In genomic region chr19:2863818-2864217, GRCh38 we compare ENCODE assay signal across 15 cellular contexts. TPM values are rescaled to one million over a fixed set of nuclear protein-coding genes. Genes with fewer than 3 reads are reported as not detected.
DNase-seq lines count a peak whose midpoint lies in the region; ATAC-seq, FAIRE-seq and TF ChIP-seq lines count a peak whose summit lies in the region.
"Had no signal": no experiment of that assay in that cellular context is flagged by ENCODE, and none has a peak within 500 bp of the region (broad histone marks: within the 10 kb centered on the region; RNA-seq: fewer than 3 reads in every experiment).

No MANE protein-coding gene starts in this region.

- CTCF ChIA-PET in HEK293 (lab: Yijun Ruan, JAX): no interaction called here

- TF ChIP-seq POLR2A in prostate gland (IDR thresholded peaks at IDR 0.05): no peak

- WGBS in prostate gland: 63% methylated on average over 10 of the region's 10 CpGs

- no peak for DNase-seq in Right ventricle myocardium inferior (ENCODE audit: missing footprints)
- DNase-seq in left ventricle myocardium inferior: no peak
- no peak for DNase-seq in bronchial epithelial cell (ENCODE audit: low read depth)
- DNase-seq in osteoblast (ENCODE audit: insufficient read length, low spot score, missing footprints): peak; percentile 15
- DNase-seq in prostate gland (ENCODE audit: low spot score): no peak
- DNase-seq: Caco-2; CD8-positive, alpha-beta memory T cell; GOT3; H9 had no signal

- TF ChIP-seq CTCF in left ventricle myocardium inferior (IDR thresholded peaks at IDR 0.05; ENCODE audit: borderline replicate concordance) (no peak), HEK293 (tag by site-specific recombination; IDR thresholded peaks at IDR 0.05) (no peak), bronchial epithelial cell (IDR thresholded peaks at IDR 0.05; ENCODE audit: insufficient read depth, low read length, severe bottlenecking) (no peak), osteoblast (IDR thresholded peaks at IDR 0.05; ENCODE audit: extremely low read depth, low read depth, low read length) (no peak), prostate gland (IDR thresholded peaks at IDR 0.05) (no peak)

- H3K79me2 ChIP-seq in osteoblast (ENCODE audit: insufficient read depth, low read length): no peaks in the 10 kb centered on the region

- H3K36me3 ChIP-seq in left ventricle myocardium inferior (peaks cover 4% of the 10 kb centered on the region), HEK293 (ENCODE audit: control insufficient read depth in 2 of 2, insufficient read depth in 1 of 2, low read length in 2 of 2) (no peaks in the 10 kb centered on the region), bronchial epithelial cell (ENCODE audit: control insufficient read depth, insufficient read depth, low read length) (no peaks in the 10 kb centered on the region), osteoblast (ENCODE audit: insufficient read depth, low read length) (no peaks in the 10 kb centered on the region), prostate gland (no peaks in the 10 kb centered on the region)

- no peak overlapping the region for H3K4me2 ChIP-seq in osteoblast (ENCODE audit: insufficient read depth, low read length)

- H3K4me3 ChIP-seq in left ventricle myocardium inferior: no peak overlapping the region
- no peak overlapping the region for H3K4me3 ChIP-seq in HEK293 (ENCODE audit: low read depth, low read length)
- H3K4me3 ChIP-seq in bronchial epithelial cell (ENCODE audit: low read depth, low read length): no peak overlapping the region
- no peak overlapping the region for H3K4me3 ChIP-seq in osteoblast (ENCODE audit: insufficient read depth, low read length)
- H3K4me3 ChIP-seq in prostate gland: no peak overlapping the region

- H2AFZ ChIP-seq in osteoblast (ENCODE audit: low read length): no peak overlapping the region

- intact Hi-C loops in Right ventricle myocardium inferior (cut with DNase I) (no loop called here), left ventricle myocardium inferior (cut with micrococcal nuclease) (no loop called here), prostate gland (cut with DNase I) (no loop called here)

- ATAC-seq in Right ventricle myocardium inferior (peak; percentile 57), GM19455 (IDR thresholded peaks at IDR 0.05; ENCODE audit: unreplicated experiment) (no peak), GM21529 (IDR thresholded peaks at IDR 0.05; ENCODE audit: unreplicated experiment) (no peak)

- POLR2A ChIA-PET in HEK293 (lab: Yijun Ruan, JAX): no interaction called here

- H3K9me3 ChIP-seq in left ventricle myocardium inferior (replicated peaks): peaks cover 22% of the 10 kb centered on the region
- no peaks in the 10 kb centered on the region for H3K9me3 ChIP-seq in HEK293 (ENCODE audit: control insufficient read depth, insufficient read depth, low read depth, low read length)
- peaks cover 11% of the 10 kb centered on the region for H3K9me3 ChIP-seq in osteoblast (ENCODE audit: low read depth, low read length)
- no peaks in the 10 kb centered on the region for H3K9me3 ChIP-seq in prostate gland
- H3K9me3 ChIP-seq: Caco-2 had no signal

- no peaks in the 10 kb centered on the region for H3K4me1 ChIP-seq in left ventricle myocardium inferior
- no peaks in the 10 kb centered on the region for H3K4me1 ChIP-seq in HEK293 (ENCODE audit: control insufficient read depth, insufficient read depth, low read length)
- H3K4me1 ChIP-seq in osteoblast (ENCODE audit: insufficient read depth, low read length): no peaks in the 10 kb centered on the region
- H3K4me1 ChIP-seq in prostate gland (replicated peaks): no peaks in the 10 kb centered on the region
- H3K4me1 ChIP-seq: Caco-2 had no signal

- H4K20me1 ChIP-seq in osteoblast (ENCODE audit: insufficient read depth, low read length): no peaks in the 10 kb centered on the region

- no peaks in the 10 kb centered on the region for H3K27me3 ChIP-seq in left ventricle myocardium inferior (ENCODE audit: low read depth)
- H3K27me3 ChIP-seq in bronchial epithelial cell (ENCODE audit: control insufficient read depth, insufficient read depth, low read length): no peaks in the 10 kb centered on the region
- H3K27me3 ChIP-seq in osteoblast (ENCODE audit: insufficient read depth, low read length): no peaks in the 10 kb centered on the region
- no peaks in the 10 kb centered on the region for H3K27me3 ChIP-seq in prostate gland (replicated peaks; ENCODE audit: insufficient read depth)

- H3K27ac ChIP-seq in left ventricle myocardium inferior (replicated peaks) (no peak overlapping the region), HEK293 (ENCODE audit: extremely low read depth, low read depth, low read length) (no peak overlapping the region), osteoblast (ENCODE audit: low read depth, low read length) (no peak overlapping the region), prostate gland (no peak overlapping the region)
- H3K27ac ChIP-seq: 22Rv1 had no signal

- FAIRE-seq in bronchial epithelial cell (lab: Jason Lieb, UNC): peak; percentile 80
- FAIRE-seq: HTR-8/SVneo had no signal

TF ChIP-seq in HEK293, 187 proteins besides CTCF, POLR2A, EP300 and RAD21:
- TF ChIP-seq, protein P1, sequence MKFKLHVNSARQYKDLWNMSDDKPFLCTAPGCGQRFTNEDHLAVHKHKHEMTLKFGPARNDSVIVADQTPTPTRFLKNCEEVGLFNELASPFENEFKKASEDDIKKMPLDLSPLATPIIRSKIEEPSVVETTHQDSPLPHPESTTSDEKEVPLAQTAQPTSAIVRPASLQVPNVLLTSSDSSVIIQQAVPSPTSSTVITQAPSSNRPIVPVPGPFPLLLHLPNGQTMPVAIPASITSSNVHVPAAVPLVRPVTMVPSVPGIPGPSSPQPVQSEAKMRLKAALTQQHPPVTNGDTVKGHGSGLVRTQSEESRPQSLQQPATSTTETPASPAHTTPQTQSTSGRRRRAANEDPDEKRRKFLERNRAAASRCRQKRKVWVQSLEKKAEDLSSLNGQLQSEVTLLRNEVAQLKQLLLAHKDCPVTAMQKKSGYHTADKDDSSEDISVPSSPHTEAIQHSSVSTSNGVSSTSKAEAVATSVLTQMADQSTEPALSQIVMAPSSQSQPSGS (tag by site-specific recombination; IDR thresholded peaks at IDR 0.05; ENCODE audit: low read depth): 0 out of 2 replicates have a peak, but pooled peaks have one; percentile 19
- no peak for TF ChIP-seq ZNF146 (tag by site-specific recombination; IDR thresholded peaks at IDR 0.05)

RNA-seq across cellular contexts. Expression of gene ZNF556, which starts 3.3 kb away (rescaled TPM):
- total RNA-seq in Right ventricle myocardium inferior: not detected
- total RNA-seq in left ventricle myocardium inferior: not detected
- 2.0 and 2.4 TPM in 2 replicates for total RNA-seq in bronchial epithelial cell
- total RNA-seq in osteoblast: not detected in 2 replicates
- under 1 TPM in 1 of 2 donors, not detected in 1; 0.28 TPM for total RNA-seq in prostate gland
- total RNA-seq: A673; CD8-positive, alpha-beta memory T cell; H9 had no signal

RNA-seq across cellular contexts. Expression of gene ZNF555, which starts 22.5 kb away (rescaled TPM):
- total RNA-seq in Right ventricle myocardium inferior (8.9 TPM), left ventricle myocardium inferior (8.9 TPM), bronchial epithelial cell (4.6 and 4.7 TPM in 2 replicates), osteoblast (6.2 and 8.0 TPM in 2 replicates), prostate gland (1 to 10 TPM; 5.0 to 6.9 TPM)

RNA-seq across cellular contexts. Expression of gene ZNF57, which starts 36.9 kb away (rescaled TPM):
- 5.1 TPM for total RNA-seq in Right ventricle myocardium inferior
- total RNA-seq in left ventricle myocardium inferior: 3.2 TPM
- 11.1 and 11.6 TPM in 2 replicates for total RNA-seq in bronchial epithelial cell
- total RNA-seq in osteoblast: 5.4 and 6.5 TPM in 2 replicates
- total RNA-seq in prostate gland: 10 to 100 TPM in 1 of 2 donors, 1 to 10 TPM in 1; 4.8 to 10.7 TPM

RNA-seq across cellular contexts. Expression of gene ZNF554, which starts 44.1 kb away (rescaled TPM):
- 3.7 TPM for total RNA-seq in Right ventricle myocardium inferior
- total RNA-seq in left ventricle myocardium inferior: 4.2 TPM
- 3.2 and 3.9 TPM in 2 replicates for total RNA-seq in bronchial epithelial cell
- total RNA-seq in osteoblast: 5.6 and 5.8 TPM in 2 replicates
- 1 to 10 TPM; 4.4 to 8.6 TPM for total RNA-seq in prostate gland
